Comparison of ENCODE assay signal across 16 cellular contexts in genomic region chr4:13919021-13919441, GRCh38.
A peak's percentile ranks its signal among the peaks of the same experiment; 100 is the strongest.
DNase-seq lines count a peak whose midpoint lies in the region; ATAC-seq and TF ChIP-seq lines count a peak whose summit lies in the region.
"Had no signal": no experiment of that assay in that cellular context is flagged by ENCODE, and none has a peak within 500 bp of the region (broad histone marks: within the 10 kb centered on the region; RNA-seq: fewer than 3 reads in every experiment).

No MANE protein-coding gene starts in this region.

- POLR2A ChIA-PET in MCF 10A (lab: Yijun Ruan, JAX), result interaction anchor here (0.6 to 2.5 kb wide), 10 partner anchors 10 to 1082 kb away, joined by 3 to 16 read pairs (median 3); no protein-coding TSS in a partner anchor

- H3K36me3 Mint-ChIP-seq in MCF 10A (ENCODE audit: insufficient read depth, unreplicated experiment) (no peaks in the 10 kb centered on the region), chondrocyte (ENCODE audit: low read depth) (no peaks in the 10 kb centered on the region)

- no peak overlapping the region for H2BK15ac ChIP-seq in mesenchymal stem cell (ENCODE audit: low read depth, poor library complexity, severe bottlenecking)

- H3K4ac ChIP-seq in mesenchymal stem cell (ENCODE audit: low read depth in 1 of 2, low read length in 2 of 2), result peak overlapping the region; percentile 60 to 75

- H3K23ac ChIP-seq in mesenchymal stem cell (ENCODE audit: low read length in 2 of 2), result peak overlapping the region in 1 of 2 experiments; percentile 23

- no peaks in the 10 kb centered on the region for H3K9me3 ChIP-seq in breast epithelium
- H3K9me3 ChIP-seq in mesenchymal stem cell (ENCODE audit: control insufficient read depth, low read length), result no peaks in the 10 kb centered on the region
- H3K9me3 ChIP-seq in aorta (ENCODE audit: control insufficient read depth, low read length), result no peaks in the 10 kb centered on the region
- H3K9me3 ChIP-seq: ovary had no signal

- no peak for TF ChIP-seq CTCF in breast epithelium (IDR thresholded peaks at IDR 0.05)
- TF ChIP-seq CTCF in MCF 10A (IDR thresholded peaks at IDR 0.05; ENCODE audit: unreplicated experiment), result no peak
- no peak for TF ChIP-seq CTCF in chondrocyte (IDR thresholded peaks at IDR 0.05)

- H3K27me3 Mint-ChIP-seq in MCF 10A (ENCODE audit: insufficient read depth, unreplicated experiment), result no peaks in the 10 kb centered on the region
- no peaks in the 10 kb centered on the region for H3K27me3 Mint-ChIP-seq in chondrocyte (ENCODE audit: low read depth)

- H3K27me3 ChIP-seq in breast epithelium, result no peaks in the 10 kb centered on the region
- no peaks in the 10 kb centered on the region for H3K27me3 ChIP-seq in mesenchymal stem cell (ENCODE audit: control insufficient read depth in 1 of 2, insufficient read depth in 1 of 2, low read length in 2 of 2)
- H3K27me3 ChIP-seq in aorta (ENCODE audit: control insufficient read depth in 1 of 2, insufficient read depth in 2 of 2, low read length in 1 of 2), result no peaks in the 10 kb centered on the region
- H3K27me3 ChIP-seq: ovary had no signal

- H2BK120ac ChIP-seq in mesenchymal stem cell (ENCODE audit: low read depth, low read length), result peak overlapping the region; percentile 11

- peak overlapping the region; percentile 88 for H4K8ac ChIP-seq in mesenchymal stem cell (ENCODE audit: low read length)

- BruUV-seq in MCF 10A (replicated peaks; lab: Mats Ljungman, UMichigan), result no TSS peak

- peak overlapping the region; percentile 82 to 96 for H3K18ac ChIP-seq in mesenchymal stem cell (ENCODE audit: low read depth in 1 of 2, low read length in 2 of 2)

- WGBS in mesenchymal stem cell, result 85% methylated on average over 5 of the region's 6 CpGs
- WGBS in aorta, 2 donors, result 48 to 58% methylated on average over 6 of the region's 6 CpGs

- no peak for TF ChIP-seq POLR2A in breast epithelium (IDR thresholded peaks at IDR 0.05)

- peak overlapping the region; percentile 90 for H2AK5ac ChIP-seq in mesenchymal stem cell (ENCODE audit: low read length, severe bottlenecking)

- peak overlapping the region; percentile 91 for H2BK5ac ChIP-seq in mesenchymal stem cell (ENCODE audit: low read depth, low read length, poor library complexity, severe bottlenecking)

- peak overlapping the region in 1 of 2 experiments; percentile 87 for H3K14ac ChIP-seq in mesenchymal stem cell (ENCODE audit: low read length in 2 of 2)

- H3K36me3 ChIP-seq in breast epithelium (no peaks in the 10 kb centered on the region), mesenchymal stem cell (ENCODE audit: control insufficient read depth in 1 of 2, insufficient read depth in 2 of 2, low read depth in 1 of 2, low read length in 2 of 2) (no peaks in the 10 kb centered on the region), aorta (ENCODE audit: control insufficient read depth in 1 of 2, insufficient read depth in 2 of 2, low read length in 1 of 2) (no peaks in the 10 kb centered on the region)
- H3K36me3 ChIP-seq: ovary had no signal

- H3K4me1 Mint-ChIP-seq in MCF 10A (ENCODE audit: insufficient read depth, unreplicated experiment) (peaks cover 33% of the 10 kb centered on the region), chondrocyte (ENCODE audit: low read depth) (peaks cover 71% of the 10 kb centered on the region)

- H3K79me1 ChIP-seq in mesenchymal stem cell (replicated peaks; ENCODE audit: low read length, poor library complexity, severe bottlenecking), result no peaks in the 10 kb centered on the region

- no peak overlapping the region for H3K4me3 Mint-ChIP-seq in MCF 10A (ENCODE audit: unreplicated experiment)
- no peak overlapping the region for H3K4me3 Mint-ChIP-seq in chondrocyte (ENCODE audit: unreplicated experiment)

- no peak overlapping the region for H3K4me2 ChIP-seq in mesenchymal stem cell (ENCODE audit: low read length, poor library complexity, severe bottlenecking)

- H3K27ac Mint-ChIP-seq in MCF 10A (ENCODE audit: low read depth, unreplicated experiment) (no peak overlapping the region), chondrocyte (ENCODE audit: unreplicated experiment) (peak overlapping the region; percentile 90)

- H3K4me3 ChIP-seq in breast epithelium (no peak overlapping the region), mesenchymal stem cell (ENCODE audit: insufficient read depth in 1 of 2, low read depth in 1 of 2, low read length in 2 of 2) (no peak overlapping the region), aorta (ENCODE audit: low read length in 2 of 2) (no peak overlapping the region)
- H3K4me3 ChIP-seq: ovary had no signal

- H2BK12ac ChIP-seq in mesenchymal stem cell (ENCODE audit: low read length in 2 of 2), result peak overlapping the region; percentile 88 to 95

- ATAC-seq in aorta (ENCODE audit: low FRiP score), result peak; percentile 56
- ATAC-seq: left colon had no signal

- H3K4me1 ChIP-seq in breast epithelium, result no peaks in the 10 kb centered on the region
- H3K4me1 ChIP-seq in mesenchymal stem cell (ENCODE audit: control insufficient read depth, insufficient read depth, low read depth, low read length), result peaks cover 14% of the 10 kb centered on the region
- peaks cover 0 to 2% of the 10 kb centered on the region in 2 donors for H3K4me1 ChIP-seq in aorta (ENCODE audit: control insufficient read depth in 1 of 2, insufficient read depth in 2 of 2, low read length in 2 of 2)

- intact Hi-C loops in breast epithelium (cut with DNase I; ENCODE audit: low total_unique reads), result no loop called here
- intact Hi-C loops in MCF 10A (cut with micrococcal nuclease), result no loop called here
- intact Hi-C loops in aorta (cut with DNase I), result no loop called here

- H2AFZ ChIP-seq in mesenchymal stem cell (ENCODE audit: low read depth, low read length), result no peak overlapping the region

- H3K27ac ChIP-seq in breast epithelium (peak overlapping the region; percentile 52 to 84), mesenchymal stem cell (ENCODE audit: low read length, poor library complexity, severe bottlenecking) (peak overlapping the region; percentile 97), aorta (ENCODE audit: low read depth in 1 of 2, low read length in 2 of 2) (no peak overlapping the region)
- H3K27ac ChIP-seq: 22Rv1, ovary had no signal

- peak overlapping the region; percentile 88 for H3K9ac ChIP-seq in mesenchymal stem cell (ENCODE audit: low read length)

- H4K91ac ChIP-seq in mesenchymal stem cell (ENCODE audit: low read length), result peak overlapping the region; percentile 23

- no peaks in the 10 kb centered on the region for H3K9me3 Mint-ChIP-seq in MCF 10A (ENCODE audit: unreplicated experiment)
- no peaks in the 10 kb centered on the region for H3K9me3 Mint-ChIP-seq in chondrocyte (ENCODE audit: low read depth)

- CTCF ChIA-PET in MCF 10A (lab: Yijun Ruan, JAX), result interaction anchor here (1.2 kb wide), 1 partner anchor 14 kb away, joined by 3 read pairs; no protein-coding TSS in a partner anchor

- DNase-seq in breast epithelium (ENCODE audit: low spot score in 2 of 2) (no peak), MCF 10A (ENCODE audit: unreplicated experiment) (no peak), chondrocyte (ENCODE audit: low spot score) (no peak), mesenchymal stem cell (peak; percentile 74), aorta (no peak), SIG-M5 (lab: John Stamatoyannopoulos, UW) (no peak), AML-193 (lab: John Stamatoyannopoulos, UW) (no peak), DMS114 treated with DMSO at 0.1 percent for 48 hours (lab: John Stamatoyannopoulos, UW; ENCODE audit: unreplicated experiment) (no peak)
- DNase-seq: activated CD4-positive, CD25-positive, alpha-beta regulatory T cell; DMS53; foreskin melanocyte; left colon; MV-4-11; NCI-H524 treated with DMSO at 0.1 percent for 48 hours; ovary had no signal

Comparison
In these comparisons a context has a peak if more than half of its experiments do, and no peak if none do; other contexts are left out.
1. H3K27ac ChIP-seq: peak in breast epithelium (2 of 2) and mesenchymal stem cell (single experiment); none in aorta (0 of 2).